25 cellular contexts compared by ENCODE assay signal in the genomic region with DNA sequence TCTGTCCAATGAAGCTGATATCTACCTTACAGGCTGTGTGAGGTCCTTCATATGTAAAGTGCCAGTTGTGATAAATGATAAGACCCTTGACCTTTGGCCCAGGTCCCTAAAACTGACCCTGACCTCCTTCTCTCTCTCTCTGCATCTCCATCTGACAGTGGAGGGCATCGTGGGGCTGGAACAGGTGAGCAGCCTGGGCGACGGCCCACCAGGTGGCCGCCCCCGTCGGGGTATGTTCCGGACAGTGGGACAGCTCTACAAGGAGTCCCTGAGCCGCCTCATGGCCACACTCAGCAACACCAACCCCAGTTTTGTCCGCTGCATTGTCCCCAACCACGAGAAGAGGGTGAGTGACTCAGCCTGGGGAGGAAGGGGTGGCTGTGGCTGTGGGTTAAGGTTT.
"Had no signal": no experiment of that assay in that cellular context is flagged by ENCODE, and none has a peak within 500 bp of the region (broad histone marks: within the 10 kb centered on the region; RNA-seq: fewer than 3 reads in every experiment).

No MANE protein-coding gene starts in this region.

- H3K36me3 ChIP-seq: thoracic aorta, uterus had no signal

- H3K9me3 ChIP-seq: suprapubic skin, testis, thyroid gland, transverse colon, upper lobe of right lung, vagina had no signal

- H3K4me1 ChIP-seq: stomach, suprapubic skin, testis, thyroid gland, tibial artery, tibial nerve, transverse colon, upper lobe of left lung, upper lobe of right lung, uterus, vagina had no signal

- H3K27me3 ChIP-seq: stomach, suprapubic skin, testis, thyroid gland, tibial nerve, transverse colon, upper lobe of left lung, upper lobe of right lung, uterus, vagina had no signal

- FAIRE-seq: urothelium cell line had no signal

- H3K4me3 ChIP-seq: stomach, suprapubic skin, testis, thoracic aorta, thyroid gland, tibial artery, tibial nerve, transverse colon, upper lobe of left lung, upper lobe of right lung, uterus, vagina had no signal

- DNase-seq: stimulated activated CD4-positive, alpha-beta T cell treated with anti-CD3 and anti-CD28 coated beads, Interleukin-2, amount 100 ng/mL, for 48 hours; stimulated activated CD4-positive, alpha-beta T cell treated with anti-CD3 and anti-CD28 coated beads, Interleukin-4, amount 100 ng/mL, for 1 hour; stimulated activated CD4-positive, alpha-beta T cell treated with anti-CD3 and anti-CD28 coated beads, Interleukin-4, amount 100 ng/mL, for 24 hours; stimulated activated CD4-positive, alpha-beta T cell treated with anti-CD3 and anti-CD28 coated beads, Interleukin-4, amount 100 ng/mL, for 4 hours; stimulated activated CD8-positive, alpha-beta memory T cell treated with anti-CD3 and anti-CD28 coated beads, Interleukin-4, amount 100 ng/mL, for 48 hours; stimulated activated naive B cell treated with anti-CD40 and anti-IgM and Interleukin-4, amounts not matched to agents 10 μg/mL and 1 μg/mL and 100 μg/mL, for 72 hours; stimulated activated naive CD4-positive, alpha-beta T cell; stimulated activated naive CD4-positive, alpha-beta T cell treated with Interleukin-2 at 50 U/mL for 16 hours; stimulated activated naive CD8-positive, alpha-beta T cell treated with anti-CD3 and anti-CD28 coated beads, Interleukin-15, amount 100 ng/mL, for 72 hours; stimulated activated naive CD8-positive, alpha-beta T cell treated with anti-CD3 and anti-CD28 coated beads, Interleukin-15, Interleukin-2, amounts not matched to agents 100 U/mL and 50 U/mL, for 24 hours; stomach; substantia nigra; testis; thyroid gland; tibial artery; transverse colon; trophoblast cell; upper lobe of right lung; uterus had no signal

- H3K27ac ChIP-seq: stomach, suprapubic skin, testis, thoracic aorta, thyroid gland, tibial artery, tibial nerve, transverse colon, upper lobe of left lung, upper lobe of right lung, uterus, vagina had no signal
